In the genomic region with DNA sequence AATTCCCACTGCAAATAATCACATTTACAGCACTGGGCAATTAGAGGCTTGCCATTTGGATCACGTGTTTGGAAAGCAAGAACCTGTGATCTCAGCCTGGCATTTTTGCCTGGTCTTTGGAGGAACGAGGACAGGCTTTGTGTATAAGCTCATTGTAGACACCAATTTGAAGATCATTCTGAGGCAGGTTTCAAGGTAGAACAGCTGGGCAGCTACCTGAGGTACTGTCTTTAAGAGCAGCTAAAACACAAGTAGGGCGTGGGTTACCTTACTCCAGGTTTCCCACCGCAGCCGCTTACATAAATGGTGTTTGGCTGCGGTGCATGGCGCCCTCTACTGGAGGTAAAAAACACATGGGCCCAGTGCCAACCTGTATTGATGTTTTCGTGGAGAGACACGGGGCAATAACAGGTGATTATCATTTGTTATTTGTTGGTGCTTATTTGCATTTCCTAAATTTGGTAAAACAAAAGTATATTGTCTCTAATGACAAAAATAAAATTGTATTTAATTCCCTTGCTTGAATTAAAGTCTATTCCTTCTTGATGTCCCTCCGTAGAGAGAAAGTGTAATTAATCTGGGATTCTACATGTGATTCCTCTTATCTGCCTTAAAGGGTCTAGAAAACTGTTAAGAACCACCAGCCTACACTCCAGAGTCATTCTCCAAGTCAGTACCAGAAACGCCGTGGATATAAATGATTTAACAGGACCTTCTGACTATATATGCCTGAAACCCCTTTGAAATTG, we compare ENCODE assay signal across 8 cellular contexts.
A peak's percentile ranks its signal among the peaks of the same experiment; 100 is the strongest.
DNase-seq lines count a peak whose midpoint lies in the region; ATAC-seq and TF ChIP-seq lines count a peak whose summit lies in the region.

No MANE protein-coding gene starts in this region.

- peaks cover 17% of the 10 kb centered on the region for H3K4me1 Mint-ChIP-seq in brain

- H3K27ac Mint-ChIP-seq in brain, result peak overlapping the region in 4 of 5 experiments; percentile 9 to 71 (median 52)

- H3K36me3 Mint-ChIP-seq in brain, result peaks cover 69% of the 10 kb centered on the region

- peak overlapping the region in 3 of 5 experiments; percentile 15 to 69 (median 46) for H3K4me3 Mint-ChIP-seq in brain

- peak; percentile 68 for DNase-seq in activated gamma-delta T cell treated with Interleukin-2 at 50 U/mL for 16 hours
- DNase-seq in activated gamma-delta T cell (lab: John Stamatoyannopoulos, UW), result no peak
- DNase-seq in NCI-H2029 (lab: John Stamatoyannopoulos, UW), result peak; percentile 54
- peak; percentile 60 for DNase-seq in UCSD-AML1 (lab: John Stamatoyannopoulos, UW; ENCODE audit: unreplicated experiment)
- peak; percentile 80 for DNase-seq in iPS-NIHi7 (ENCODE audit: extremely low spot score)
- DNase-seq in stimulated activated CD4-positive, alpha-beta T cell treated with anti-CD3 and anti-CD28 coated beads, Interleukin-12 subunit alpha, Interleukin-12 subunit beta, amount 100 ng/mL, for 24 hours (ENCODE audit: low read depth in 2 of 2), result peak; percentile 43 to 60

- TF ChIP-seq CTCF in brain (conservative IDR thresholded peaks at IDR 0.05), result peak; percentile 74 to 86

- peaks cover 6 to 23% (median 16%) of the 10 kb centered on the region in 5 experiments for H3K9me3 Mint-ChIP-seq in brain

- H3K27me3 Mint-ChIP-seq in brain, result no peaks in the 10 kb centered on the region

- ATAC-seq in GM21515 (IDR thresholded peaks at IDR 0.05; ENCODE audit: unreplicated experiment), result no peak
